12 cellular contexts compared by ENCODE assay signal in the genomic region with DNA sequence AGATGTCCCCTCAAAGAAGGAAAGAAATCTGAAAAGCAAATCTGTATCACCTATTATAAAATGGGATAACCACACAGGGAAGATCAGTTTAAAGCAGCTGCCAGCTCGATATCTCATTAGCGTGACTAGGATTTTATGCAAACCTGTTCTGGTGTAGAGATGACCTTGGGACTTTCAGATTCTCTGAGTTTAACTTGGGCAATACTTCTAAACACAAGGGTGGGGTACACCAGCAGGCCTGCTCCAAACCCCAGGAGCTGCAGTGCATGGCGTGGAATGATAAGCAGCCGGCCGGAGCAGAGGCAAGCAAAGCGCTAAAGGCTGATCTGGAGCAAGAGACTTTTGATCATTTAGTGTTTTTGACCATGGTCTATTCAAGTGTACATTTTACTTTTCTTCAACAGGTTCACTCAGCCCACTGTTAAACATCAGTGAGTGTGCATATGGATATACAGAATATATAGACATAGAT. TPM values are rescaled to one million over a fixed set of nuclear protein-coding genes. Genes with fewer than 3 reads are reported as not detected.
A peak's percentile ranks its signal among the peaks of the same experiment; 100 is the strongest.
DNase-seq lines count a peak whose midpoint lies in the region; ATAC-seq and TF ChIP-seq lines count a peak whose summit lies in the region.
"Had no signal": no experiment of that assay in that cellular context is flagged by ENCODE, and none has a peak within 500 bp of the region (broad histone marks: within the 10 kb centered on the region; RNA-seq: fewer than 3 reads in every experiment).

No MANE protein-coding gene starts in this region.

- intact Hi-C loops in activated CD4-positive, alpha-beta T cell treated with anti-CD3 and anti-CD28 coated beads, Interleukin-2, amount 10 ng/mL, durations not matched to agents 24 days and 14 days (cut with micrococcal nuclease): loop anchor here (5.0 kb wide), 1 partner anchor 62 kb away; no protein-coding TSS in a partner anchor
- intact Hi-C loops in right lobe of liver (cut with DNase I): no loop called here

- H3K4me3 Mint-ChIP-seq in activated CD4-positive, alpha-beta T cell treated with anti-CD3 and anti-CD28 coated beads, Interleukin-2, amount 10 ng/mL, durations not matched to agents 24 days and 14 days: no peak overlapping the region

- H3K4me1 ChIP-seq in right lobe of liver (peaks cover 0 to 77% (median 23%) of the 10 kb centered on the region in 4 donors), suprapubic skin (peaks cover 83% of the 10 kb centered on the region)

- no peaks in the 10 kb centered on the region for H3K27me3 Mint-ChIP-seq in activated CD4-positive, alpha-beta T cell treated with anti-CD3 and anti-CD28 coated beads, Interleukin-2, amount 10 ng/mL, durations not matched to agents 24 days and 14 days

- 27% methylated on average over 6 of the region's 6 CpGs for WGBS in right lobe of liver (ENCODE audit: insufficient coverage, low coverage, low lambda C conversion rate, missing lambda C conversion rate)
- WGBS in suprapubic skin: 58% methylated on average over 6 of the region's 6 CpGs

- H3K27me3 ChIP-seq in WERI-Rb-1 (ENCODE audit: insufficient read depth, low read depth, severe bottlenecking) (no peaks in the 10 kb centered on the region), right lobe of liver (no peaks in the 10 kb centered on the region), suprapubic skin (no peaks in the 10 kb centered on the region)
- H3K27me3 ChIP-seq: brain microvascular endothelial cell, ovary had no signal

- H3K9me3 ChIP-seq in WERI-Rb-1 (ENCODE audit: severe bottlenecking) (no peaks in the 10 kb centered on the region), right lobe of liver (no peaks in the 10 kb centered on the region), suprapubic skin (no peaks in the 10 kb centered on the region)
- H3K9me3 ChIP-seq: ovary had no signal

- H3K9me3 Mint-ChIP-seq in activated CD4-positive, alpha-beta T cell treated with anti-CD3 and anti-CD28 coated beads, Interleukin-2, amount 10 ng/mL, durations not matched to agents 24 days and 14 days: no peaks in the 10 kb centered on the region

- ATAC-seq in right lobe of liver (peak; percentile 3 to 45 (median 8)), omental fat pad (ENCODE audit: low FRiP score) (no peak)

- DNase-seq in activated CD4-positive, alpha-beta T cell treated with anti-CD3 and anti-CD28 coated beads, Interleukin-2, amount 10 ng/mL, durations not matched to agents 24 days and 14 days: no peak
- no peak for DNase-seq in activated CD4-positive, alpha-beta T cell treated with anti-CD3 and anti-CD28 coated beads for 48 hours
- no peak for DNase-seq in WERI-Rb-1
- no peak for DNase-seq in right lobe of liver
- no peak for DNase-seq in suprapubic skin (ENCODE audit: low spot score in 2 of 2)
- DNase-seq in omental fat pad (ENCODE audit: low spot score): no peak
- no peak for DNase-seq in HuH-7 (ENCODE audit: low spot score)
- no peak for DNase-seq in NCI-H2107 (lab: John Stamatoyannopoulos, UW)
- DNase-seq: activated CD4-positive, CD25-positive, alpha-beta regulatory T cell treated with anti-CD3 and anti-CD28 coated beads, Interleukin-2, amount 50 U/mL, for 72 hours; brain microvascular endothelial cell; NCI-H1048; ovary had no signal

- no peak overlapping the region for H3K4me3 ChIP-seq in WERI-Rb-1 (ENCODE audit: low read depth, low read length)
- H3K4me3 ChIP-seq in right lobe of liver: peak overlapping the region in 1 of 3 donors; percentile 22
- peak overlapping the region; percentile 11 for H3K4me3 ChIP-seq in suprapubic skin
- H3K4me3 ChIP-seq: ovary had no signal

- H3K4me1 Mint-ChIP-seq in activated CD4-positive, alpha-beta T cell treated with anti-CD3 and anti-CD28 coated beads, Interleukin-2, amount 10 ng/mL, durations not matched to agents 24 days and 14 days: peaks cover 68% of the 10 kb centered on the region

- H3K27ac Mint-ChIP-seq in activated CD4-positive, alpha-beta T cell treated with anti-CD3 and anti-CD28 coated beads, Interleukin-2, amount 10 ng/mL, durations not matched to agents 24 days and 14 days: peak overlapping the region; percentile 65

- TF ChIP-seq POLR2A in right lobe of liver (IDR thresholded peaks at IDR 0.05) (no peak), suprapubic skin (IDR thresholded peaks at IDR 0.05) (no peak)

- no peak for TF ChIP-seq CTCF in WERI-Rb-1 (IDR thresholded peaks at IDR 0.05; ENCODE audit: low read depth, low read length)
- no peak for TF ChIP-seq CTCF in right lobe of liver (IDR thresholded peaks at IDR 0.05)
- no peak for TF ChIP-seq CTCF in suprapubic skin (IDR thresholded peaks at IDR 0.05)
- no peak for TF ChIP-seq CTCF in omental fat pad (IDR thresholded peaks at IDR 0.05)

- peak overlapping the region; percentile 97 for H3K27ac ChIP-seq in WERI-Rb-1
- H3K27ac ChIP-seq in right lobe of liver: peak overlapping the region; percentile 24 to 99 (median 98)
- peak overlapping the region; percentile 73 for H3K27ac ChIP-seq in suprapubic skin
- H3K27ac ChIP-seq: brain microvascular endothelial cell, ovary had no signal

- peaks cover 5% of the 10 kb centered on the region for H3K36me3 Mint-ChIP-seq in activated CD4-positive, alpha-beta T cell treated with anti-CD3 and anti-CD28 coated beads, Interleukin-2, amount 10 ng/mL, durations not matched to agents 24 days and 14 days (ENCODE audit: low read depth)

- H3K36me3 ChIP-seq in WERI-Rb-1 (peaks cover 3% of the 10 kb centered on the region), right lobe of liver (no peaks in the 10 kb centered on the region), suprapubic skin (no peaks in the 10 kb centered on the region)
- H3K36me3 ChIP-seq: brain microvascular endothelial cell, ovary had no signal

- TF ChIP-seq EP300 in suprapubic skin (IDR thresholded peaks at IDR 0.05): no peak

RNA-seq across cellular contexts. Expression of a gene that starts 4.7 kb away (rescaled TPM):
- 24.6 and 26.7 TPM in 2 replicates for total RNA-seq in activated CD4-positive, alpha-beta T cell treated with anti-CD3 and anti-CD28 coated beads, Interleukin-2, amount 10 ng/mL, durations not matched to agents 24 days and 14 days
- total RNA-seq in right lobe of liver (10 to 100 TPM in 2 of 6 experiments, 1 to 10 TPM in 4; 3.7 to 14.4 (median 8.4) TPM), suprapubic skin (10 to 100 TPM; 23.7 to 36.4 (median 30.9) TPM), omental fat pad (10 to 100 TPM; 13.1 to 42.2 (median 16.6) TPM)
